Comparison of ENCODE assay signal across 1 cellular context in the genomic region with DNA sequence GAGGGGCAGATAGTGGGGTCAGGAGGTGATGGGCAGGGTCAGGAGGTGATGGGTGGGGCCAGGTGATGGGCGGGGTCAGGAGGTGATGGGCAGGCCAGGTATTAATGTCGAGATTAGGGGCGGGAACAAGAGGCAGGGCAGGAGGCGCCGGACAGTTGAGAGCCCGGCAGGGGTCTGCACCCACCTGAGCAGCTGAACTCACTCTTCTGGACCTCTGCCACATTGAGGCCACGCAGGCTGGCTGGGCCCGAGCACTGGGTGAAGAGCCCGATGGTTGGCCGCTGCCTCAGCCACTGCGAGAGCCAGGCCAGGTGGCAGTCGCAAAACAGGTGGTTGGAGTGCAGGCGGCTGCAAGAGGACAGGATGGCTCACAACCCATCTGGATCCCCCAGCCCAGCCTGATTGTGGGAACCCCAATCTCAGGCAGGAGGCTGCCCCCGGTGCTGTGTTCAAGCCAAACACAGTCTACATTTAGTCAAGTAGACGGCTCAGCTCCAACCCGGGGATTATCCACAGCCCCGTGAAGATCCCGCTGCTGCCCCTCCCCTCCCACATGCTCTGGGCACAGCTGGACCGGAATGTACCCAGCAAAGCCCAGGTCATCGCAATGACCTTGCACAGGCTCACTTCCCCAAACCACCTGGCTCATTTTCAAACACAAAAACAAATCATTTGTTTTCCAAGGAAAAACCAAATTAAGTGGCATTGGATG.
TF ChIP-seq lines count a peak whose summit lies in the region.

No MANE protein-coding gene starts in this region.

TF ChIP-seq in H1, 55 proteins besides CTCF, POLR2A, EP300 and RAD21:
- TF ChIP-seq, protein P1, sequence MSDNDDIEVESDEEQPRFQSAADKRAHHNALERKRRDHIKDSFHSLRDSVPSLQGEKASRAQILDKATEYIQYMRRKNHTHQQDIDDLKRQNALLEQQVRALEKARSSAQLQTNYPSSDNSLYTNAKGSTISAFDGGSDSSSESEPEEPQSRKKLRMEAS (IDR thresholded peaks at IDR 0.05), result 0 out of 2 replicates have a peak, but pooled peaks have one; percentile 20
- no peak for TF ChIP-seq POLR2AphosphoS5 (IDR thresholded peaks at IDR 0.05; ENCODE audit: low read depth, low read length)
